In genomic region chr15:25790003-25790660, GRCh38 we compare ENCODE assay signal across 8 cellular contexts.
DNase-seq lines count a peak whose midpoint lies in the region; ATAC-seq, FAIRE-seq and TF ChIP-seq lines count a peak whose summit lies in the region.

No MANE protein-coding gene starts in this region.

- H3K27me3 Mint-ChIP-seq in activated CD8-positive, alpha-beta T cell treated with anti-CD3 and anti-CD28 coated beads, Interleukin-2, amount 10 ng/mL, durations not matched to agents 7 days and 5 days (ENCODE audit: low read depth), result no peaks in the 10 kb centered on the region
- H3K27me3 Mint-ChIP-seq in type B pancreatic cell, result no peaks in the 10 kb centered on the region

- no peaks in the 10 kb centered on the region for H3K9me3 ChIP-seq in heart right ventricle

- H3K4me1 Mint-ChIP-seq in activated CD8-positive, alpha-beta T cell treated with anti-CD3 and anti-CD28 coated beads, Interleukin-2, amount 10 ng/mL, durations not matched to agents 7 days and 5 days (ENCODE audit: low read depth), result peaks cover 63% of the 10 kb centered on the region
- peaks cover 9% of the 10 kb centered on the region for H3K4me1 Mint-ChIP-seq in type B pancreatic cell (ENCODE audit: unreplicated experiment)

- peaks cover 17% of the 10 kb centered on the region for H3K36me3 Mint-ChIP-seq in activated CD8-positive, alpha-beta T cell treated with anti-CD3 and anti-CD28 coated beads, Interleukin-2, amount 10 ng/mL, durations not matched to agents 7 days and 5 days (ENCODE audit: low read depth)
- H3K36me3 Mint-ChIP-seq in type B pancreatic cell, result no peaks in the 10 kb centered on the region

- no peaks in the 10 kb centered on the region for H3K36me3 ChIP-seq in heart right ventricle

- POLR2A ChIA-PET in activated CD8-positive, alpha-beta T cell treated with anti-CD3 and anti-CD28 coated beads, Interleukin-2, amount 10 ng/mL, durations not matched to agents 7 days and 5 days (lab: Charles Lee), result no interaction called here

- H3K27ac Mint-ChIP-seq in activated CD8-positive, alpha-beta T cell treated with anti-CD3 and anti-CD28 coated beads, Interleukin-2, amount 10 ng/mL, durations not matched to agents 7 days and 5 days, result no peak overlapping the region
- H3K27ac Mint-ChIP-seq in type B pancreatic cell, result no peak overlapping the region

- peak; percentile 64 for FAIRE-seq in GM12891 (lab: Jason Lieb, UNC)

- peaks cover 0 to 65% (median 25%) of the 10 kb centered on the region in 9 donors for H3K4me1 ChIP-seq in heart right ventricle

- peak in 1 of 9 donors; percentile 4 for TF ChIP-seq CTCF in heart right ventricle (IDR thresholded peaks at IDR 0.05)
- TF ChIP-seq CTCF in type B pancreatic cell (conservative IDR thresholded peaks at IDR 0.05), result no peak

- H3K27me3 ChIP-seq in heart right ventricle, result no peaks in the 10 kb centered on the region

- CTCF ChIA-PET in activated CD8-positive, alpha-beta T cell treated with anti-CD3 and anti-CD28 coated beads, Interleukin-2, amount 10 ng/mL, durations not matched to agents 7 days and 5 days (lab: Charles Lee), result interaction anchor here (1.3 kb wide), 1 partner anchor 21 kb away, joined by 3 read pairs; no protein-coding TSS in a partner anchor

- H3K4me3 ChIP-seq in heart right ventricle, result no peak overlapping the region

- DNase-seq in GM12891 (ENCODE audit: insufficient read length, low spot score), result no peak
- peak; percentile 40 for DNase-seq in activated CD8-positive, alpha-beta T cell treated with anti-CD3 and anti-CD28 coated beads, Interleukin-2, amount 10 ng/mL, durations not matched to agents 7 days and 5 days
- DNase-seq in heart right ventricle, result peak; percentile 49 to 54
- DNase-seq in stimulated activated CD4-positive, alpha-beta T cell treated with anti-CD3 and anti-CD28 coated beads, Interleukin-1b, Interleukin-23, amount 100 ng/mL, for 48 hours, result peak; percentile 78
- DNase-seq in type B pancreatic cell (ENCODE audit: extremely low spot score, unreplicated experiment), result no peak

- H3K9me3 Mint-ChIP-seq in activated CD8-positive, alpha-beta T cell treated with anti-CD3 and anti-CD28 coated beads, Interleukin-2, amount 10 ng/mL, durations not matched to agents 7 days and 5 days (ENCODE audit: insufficient read depth), result no peaks in the 10 kb centered on the region
- no peaks in the 10 kb centered on the region for H3K9me3 Mint-ChIP-seq in type B pancreatic cell

- WGBS in heart right ventricle, 2 donors, result 59 to 63% methylated on average over 7 of the region's 7 CpGs

- peak overlapping the region; percentile 23 to 88 (median 70) for H3K27ac ChIP-seq in heart right ventricle

- H3K4me3 Mint-ChIP-seq in activated CD8-positive, alpha-beta T cell treated with anti-CD3 and anti-CD28 coated beads, Interleukin-2, amount 10 ng/mL, durations not matched to agents 7 days and 5 days, result no peak overlapping the region
- H3K4me3 Mint-ChIP-seq in type B pancreatic cell, result no peak overlapping the region

- intact Hi-C loops in heart right ventricle (cut with DNase I), result loop anchor here in 3 of 10 donors (5.0 to 10.0 kb wide), 3 partner anchors 48 to 62 kb away; no protein-coding TSS in a partner anchor

- no peak for TF ChIP-seq POLR2A in GM12891 (IDR thresholded peaks at IDR 0.05; ENCODE audit: low read depth, low read length)

- ATAC-seq in activated CD8-positive, alpha-beta T cell treated with anti-CD3 and anti-CD28 coated beads, Interleukin-2, amount 10 ng/mL, durations not matched to agents 7 days and 5 days, result peak; percentile 72
- ATAC-seq in heart right ventricle (peak; percentile 75 to 85 (median 78)), HG02981 (IDR thresholded peaks at IDR 0.05; ENCODE audit: unreplicated experiment) (no peak), HG03469 (IDR thresholded peaks at IDR 0.05; ENCODE audit: unreplicated experiment) (no peak), GM21360 (IDR thresholded peaks at IDR 0.05; ENCODE audit: unreplicated experiment) (no peak)

TF ChIP-seq in GM12891, 5 proteins besides CTCF, POLR2A, EP300 and RAD21:
- TF ChIP-seq PAX5 (IDR thresholded peaks at IDR 0.05; ENCODE audit: insufficient read depth, low read length, severe bottlenecking) (no peak), POU2F2 (IDR thresholded peaks at IDR 0.05; ENCODE audit: low read depth, low read length) (no peak), POLR2AphosphoS5 (IDR thresholded peaks at IDR 0.05; ENCODE audit: low read depth, low read length) (no peak), TAF1 (IDR thresholded peaks at IDR 0.05; ENCODE audit: low read depth, low read length) (no peak), SPI1 (IDR thresholded peaks at IDR 0.05; ENCODE audit: low read depth, low read length) (no peak)

Comparison
In these comparisons a context has a peak if more than half of its experiments do, and no peak if none do; other contexts are left out.
1. DNase-seq: peak in activated CD8-positive, alpha-beta T cell treated with anti-CD3 and anti-CD28 coated beads, Interleukin-2, amount 10 ng/mL, durations not matched to agents 7 days and 5 days (single experiment), heart right ventricle (2 of 2) and stimulated activated CD4-positive, alpha-beta T cell treated with anti-CD3 and anti-CD28 coated beads, Interleukin-1b, Interleukin-23, amount 100 ng/mL, for 48 hours (single experiment); none in GM12891 (single experiment) and type B pancreatic cell (single experiment).
2. ATAC-seq: peak in activated CD8-positive, alpha-beta T cell treated with anti-CD3 and anti-CD28 coated beads, Interleukin-2, amount 10 ng/mL, durations not matched to agents 7 days and 5 days (single experiment) and heart right ventricle (8 of 8); none in HG02981 (single experiment), HG03469 (single experiment) and GM21360 (single experiment).